Comparison of ENCODE assay signal across 8 cellular contexts in the genomic region with DNA sequence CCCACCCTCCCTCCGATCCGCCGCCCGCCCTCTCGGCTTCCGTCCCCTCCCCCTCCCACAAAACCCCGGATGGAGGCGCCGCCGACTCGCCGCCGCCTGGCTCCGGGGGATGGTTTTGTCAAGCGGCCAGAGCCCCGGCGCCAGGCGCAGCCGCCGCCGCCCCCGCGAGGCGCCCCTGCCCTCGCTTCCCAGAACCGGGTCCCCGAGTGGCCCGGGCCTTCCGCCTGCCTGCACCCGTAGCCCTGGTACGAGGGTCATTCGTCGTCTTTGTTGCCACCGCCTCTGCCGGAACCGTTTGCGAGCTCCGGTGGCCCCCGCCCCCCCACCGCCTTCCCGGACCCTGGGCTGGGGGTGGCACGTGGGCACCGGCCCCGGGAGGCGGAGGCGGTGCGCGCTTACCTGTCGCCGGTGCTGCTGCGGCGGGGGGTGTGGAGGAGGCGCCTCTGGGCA. TPM values are rescaled to one million over a fixed set of nuclear protein-coding genes. Genes with fewer than 3 reads are reported as not detected.
A peak's percentile ranks its signal among the peaks of the same experiment; 100 is the strongest.
DNase-seq lines count a peak whose midpoint lies in the region; ATAC-seq and TF ChIP-seq lines count a peak whose summit lies in the region.

No MANE protein-coding gene starts in this region.

- peaks cover 14 to 51% of the 10 kb centered on the region in 2 experiments for H3K79me1 ChIP-seq in IMR-90 (ENCODE audit: low read depth in 1 of 2, low read length in 2 of 2)

- TF ChIP-seq CTCF in IMR-90 (conservative IDR thresholded peaks at IDR 0.05; ENCODE audit: low read depth, low read length) (no peak), vagina (IDR thresholded peaks at IDR 0.05) (no peak)

- H3K18ac ChIP-seq in IMR-90 (ENCODE audit: low read depth, low read length), result peak overlapping the region; percentile 36; the same call in 1 of the 2 replicates

- peak; percentile 8 for ATAC-seq in GM21423 (IDR thresholded peaks at IDR 0.05; ENCODE audit: unreplicated experiment)
- ATAC-seq in IMR-90 (ENCODE audit: low read depth), result no peak; the same call in 1 of the 2 replicates

- H3K27ac ChIP-seq in IMR-90 (ENCODE audit: insufficient read depth, low read length), result peak overlapping the region; percentile 98
- H3K27ac ChIP-seq in vagina, result peak overlapping the region; percentile 100

- peak overlapping the region in 1 of 2 experiments; percentile 65; a peak in 1 of 4 replicates for H4K8ac ChIP-seq in IMR-90 (ENCODE audit: low read depth in 2 of 2, low read length in 2 of 2)

- POLR2A ChIA-PET in IMR-90 (lab: Charles Lee; ENCODE audit: unreplicated experiment), result interaction anchor here (0.6 to 0.7 kb wide), 2 partner anchors 16 to 58 kb away, joined by 3 read pairs; no protein-coding TSS in a partner anchor

- H3K9ac ChIP-seq in IMR-90 (ENCODE audit: low read depth, low read length), result peak overlapping the region; percentile 93

- peak overlapping the region; percentile 75; the same call in 1 of the 2 replicates for H3K4ac ChIP-seq in IMR-90 (ENCODE audit: low read depth, low read length)

- H2BK5ac ChIP-seq in IMR-90 (ENCODE audit: low read depth, low read length, poor library complexity, severe bottlenecking), result peak overlapping the region; percentile 96

- DNase-seq in Caki2 (ENCODE audit: low read depth), result peak; percentile 64
- peak; percentile 60 for DNase-seq in IMR-90
- DNase-seq in T-helper 2 cell treated with Interferon-gamma antibody and Interleukin-4, amounts not matched to agents 5 μg/mL and 100 μg/mL, for 36 hours (ENCODE audit: low spot score), result peak; percentile 79
- DNase-seq in anterior cingulate cortex (lab: John Stamatoyannopoulos, UW), result peak in 56 of 58 donors; percentile 8 to 83 (median 68)
- peak; percentile 77 for DNase-seq in hepatic stellate cell (ENCODE audit: low spot score)
- peak; percentile 89 for DNase-seq in retina
- DNase-seq in vagina (ENCODE audit: extremely low spot score in 2 of 2), result no peak

- CTCF ChIA-PET in IMR-90 (lab: Yijun Ruan, JAX), result no interaction called here

- H3K36me3 Mint-ChIP-seq in T-helper 2 cell treated with Interferon-gamma antibody and Interleukin-4, amounts not matched to agents 5 μg/mL and 100 μg/mL, for 36 hours (ENCODE audit: low read depth), result peaks cover 32% of the 10 kb centered on the region

- H3K4me3 ChIP-seq in IMR-90 (ENCODE audit: insufficient read depth, low read depth, low read length) (peak overlapping the region; percentile 88), vagina (peak overlapping the region; percentile 82 to 96)

- H3K23ac ChIP-seq in IMR-90 (ENCODE audit: low read depth, low read length), result 0 out of 2 replicates have a peak overlapping the region, but pooled peaks have one; percentile 14

- peaks cover 45% of the 10 kb centered on the region for H4K20me1 ChIP-seq in IMR-90 (ENCODE audit: insufficient read depth, low read length)

- H3K4me1 ChIP-seq in IMR-90 (ENCODE audit: control insufficient read depth, insufficient read depth, low read length) (peaks cover 7% of the 10 kb centered on the region), vagina (peaks cover 55% of the 10 kb centered on the region)

- 0 out of 2 replicates have a peak overlapping the region, but pooled peaks have one; percentile 11 for H4K91ac ChIP-seq in IMR-90 (ENCODE audit: insufficient read depth, low read depth, low read length)

- H2BK20ac ChIP-seq in IMR-90 (ENCODE audit: low read depth, low read length), result no peak overlapping the region

- H2AK5ac ChIP-seq in IMR-90 (ENCODE audit: low read depth, low read length), result peak overlapping the region; percentile 24; the same call in 1 of the 2 replicates

- TF ChIP-seq POLR2A in IMR-90 (IDR thresholded peaks at IDR 0.05; ENCODE audit: low read depth, low read length), result no peak; the same call in none of the 2 replicates
- no peak for TF ChIP-seq POLR2A in vagina (IDR thresholded peaks at IDR 0.05)

- 1% methylated on average over 28 of the region's 53 CpGs; no CpG with 5 or more reads in 1 of the 2 experiments for WGBS in IMR-90 (ENCODE audit: extremely low coverage in 2 of 2, insufficient read length in 1 of 2), 2 experiments

- dilution Hi-C loops in IMR-90 (cut with HindIII; ENCODE audit: low sequenced_read_pairs, unreplicated experiment), result no loop called here

- H3K27me3 ChIP-seq in IMR-90 (ENCODE audit: control insufficient read depth, insufficient read depth, low read length) (no peaks in the 10 kb centered on the region), vagina (no peaks in the 10 kb centered on the region)

- intact Hi-C loops in IMR-90 (cut with micrococcal nuclease) (loop anchor here (5.0 kb wide), 2 partner anchors 499 to 706 kb away; no protein-coding TSS in a partner anchor), vagina (cut with DNase I) (loop anchor here (2.0 kb wide), 1 partner anchor 62 kb away; a partner anchor contains a TSS)

- peak overlapping the region; percentile 40; the same call in 1 of the 2 replicates for H3K4me2 ChIP-seq in IMR-90 (ENCODE audit: low read depth, low read length)

- TF ChIP-seq RAD21 in IMR-90 (IDR thresholded peaks at IDR 0.05; ENCODE audit: low read length), result no peak

- 0 out of 2 replicates have a peak overlapping the region, but pooled peaks have one; percentile 16 for H4K5ac ChIP-seq in IMR-90 (ENCODE audit: low read depth, low read length)

- peaks cover 2% of the 10 kb centered on the region; the same call in 1 of the 2 replicates for H3K36me3 ChIP-seq in IMR-90 (ENCODE audit: control insufficient read depth, insufficient read depth, low read length)
- no peaks in the 10 kb centered on the region for H3K36me3 ChIP-seq in vagina

- no peak overlapping the region; the same call in 1 of the 2 replicates for H3K14ac ChIP-seq in IMR-90 (replicated peaks; ENCODE audit: low read depth, low read length)

- H3K56ac ChIP-seq in IMR-90 (ENCODE audit: extremely low read depth, insufficient read depth, low read length), result no peak overlapping the region

- 0 out of 2 replicates have a peak, but pooled peaks cover 15% of the 10 kb centered on the region for H3K9me1 ChIP-seq in IMR-90 (ENCODE audit: insufficient read depth, low read length)

- peak overlapping the region; percentile 100 for H3K4me3 Mint-ChIP-seq in T-helper 2 cell treated with Interferon-gamma antibody and Interleukin-4, amounts not matched to agents 5 μg/mL and 100 μg/mL, for 36 hours

- in situ Hi-C loops in Caki2 (cut with HindIII; ENCODE audit: low pct_unique_long_range_greater_than_20kb, low sequenced_read_pairs), result no loop called here
- in situ Hi-C loops in IMR-90 (cut with MboI; ENCODE audit: low sequenced_read_pairs), result no loop called here

- H2AFZ ChIP-seq in IMR-90 (replicated peaks; ENCODE audit: low read length, poor library complexity), result peak overlapping the region; percentile 87

- H2BK15ac ChIP-seq in IMR-90 (ENCODE audit: low read depth, low read length), result no peak overlapping the region

- H3K27me3 Mint-ChIP-seq in T-helper 2 cell treated with Interferon-gamma antibody and Interleukin-4, amounts not matched to agents 5 μg/mL and 100 μg/mL, for 36 hours (ENCODE audit: low read depth), result no peaks in the 10 kb centered on the region

- BruUV-seq in IMR-90 (replicated peaks; lab: Mats Ljungman, UMichigan), result no TSS peak

- H3K9me3 Mint-ChIP-seq in T-helper 2 cell treated with Interferon-gamma antibody and Interleukin-4, amounts not matched to agents 5 μg/mL and 100 μg/mL, for 36 hours, result no peaks in the 10 kb centered on the region

- H2BK120ac ChIP-seq in IMR-90 (ENCODE audit: low read depth, low read length), result no peak overlapping the region

- H3K27ac Mint-ChIP-seq in T-helper 2 cell treated with Interferon-gamma antibody and Interleukin-4, amounts not matched to agents 5 μg/mL and 100 μg/mL, for 36 hours, result peak overlapping the region; percentile 99

- H3K9me3 ChIP-seq in IMR-90 (ENCODE audit: control insufficient read depth, insufficient read depth, low read length) (no peaks in the 10 kb centered on the region), vagina (no peaks in the 10 kb centered on the region)

- H2AK9ac ChIP-seq in IMR-90 (replicated peaks; ENCODE audit: low read depth, low read length, poor library complexity), result peak overlapping the region; percentile 98

- H3K4me1 Mint-ChIP-seq in T-helper 2 cell treated with Interferon-gamma antibody and Interleukin-4, amounts not matched to agents 5 μg/mL and 100 μg/mL, for 36 hours (ENCODE audit: low read depth), result peaks cover 51% of the 10 kb centered on the region

TF ChIP-seq in IMR-90, 13 proteins besides CTCF, POLR2A, EP300 and RAD21:
- TF ChIP-seq CEBPB (IDR thresholded peaks at IDR 0.05; ENCODE audit: low read depth, low read length) (no peak), FOS (IDR thresholded peaks at IDR 0.05; ENCODE audit: low read depth, low read length) (no peak), CHD1 (IDR thresholded peaks at IDR 0.05; ENCODE audit: low read depth, low read length) (no peak), MAFK (IDR thresholded peaks at IDR 0.05; ENCODE audit: low read depth, low read length) (no peak), MXI1 (IDR thresholded peaks at IDR 0.05; ENCODE audit: borderline replicate concordance, low read depth, low read length) (0 out of 2 replicates have a peak, but pooled peaks have one; percentile 36), SMC3 (IDR thresholded peaks at IDR 0.05; ENCODE audit: low read depth, low read length) (no peak), BHLHE40 (IDR thresholded peaks at IDR 0.05; ENCODE audit: low read depth, low read length) (no peak)

RNA-seq across cellular contexts. Expression of a gene that starts 0.3 kb away (rescaled TPM):
- total RNA-seq in Caki2 (2014; rRNA removed; shearing (Covaris generic); ENCODE audit: low replicate concordance), result 12.5 and 18.2 TPM in 2 replicates
- 11.7 and 11.8 TPM in 2 replicates for total RNA-seq in IMR-90 (2012; rRNA removed)
- polyA plus RNA-seq in IMR-90 (2012; rRNA removed), result 17.7 and 17.8 TPM in 2 replicates
- 4.3 and 9.6 TPM in 2 replicates for polyA plus RNA-seq in IMR-90 (2012; cell fraction: cytosol; rRNA removed)
- polyA plus RNA-seq in IMR-90 (2012; cell fraction: nucleus; rRNA removed; ENCODE audit: low replicate concordance), result 5.6 and 10.9 TPM in 2 replicates
- 15.0 TPM for total RNA-seq in vagina

Comparison
In these comparisons a context has a peak if more than half of its experiments do, and no peak if none do; other contexts are left out.
1. DNase-seq: peak in Caki2 (single experiment), IMR-90 (single experiment), T-helper 2 cell treated with Interferon-gamma antibody and Interleukin-4, amounts not matched to agents 5 μg/mL and 100 μg/mL, for 36 hours (single experiment), anterior cingulate cortex (56 of 58), hepatic stellate cell (single experiment) and retina (single experiment); none in vagina (0 of 2).